ENCODE assay signal across 1 cellular context in genomic region chrX:15913161-15913560, GRCh38.
TF ChIP-seq lines count a peak whose summit lies in the region.

No MANE protein-coding gene starts in this region.

TF ChIP-seq in GM23338, 12 proteins besides CTCF, POLR2A, EP300 and RAD21 (continued from another document):
- TF ChIP-seq ETS1 (IDR thresholded peaks at IDR 0.05) (no peak), ZNF114 (CRISPR knock-in tag; IDR thresholded peaks at IDR 0.05) (no peak), ZNF331 (CRISPR knock-in tag; IDR thresholded peaks at IDR 0.05; ENCODE audit: low read depth) (no peak), NANOG (IDR thresholded peaks at IDR 0.05; ENCODE audit: borderline replicate concordance) (no peak)
